18 cellular contexts compared by ENCODE assay signal in genomic region chr11:36157151-36157519, GRCh38.
DNase-seq lines count a peak whose midpoint lies in the region; ATAC-seq, FAIRE-seq and TF ChIP-seq lines count a peak whose summit lies in the region.
"Had no signal": no experiment of that assay in that cellular context is flagged by ENCODE, and none has a peak within 500 bp of the region (broad histone marks: within the 10 kb centered on the region; RNA-seq: fewer than 3 reads in every experiment).

No MANE protein-coding gene starts in this region.

- in situ Hi-C loops in HepG2 (cut with HindIII; ENCODE audit: extremely low pct_ligation_motif_present, low pct_unique_long_range_greater_than_20kb), result no loop called here

- 54% methylated on average over 2 of the region's 2 CpGs for WGBS in liver
- WGBS in HepG2 (ENCODE audit: low lambda C conversion rate), result 0% methylated on average over 2 of the region's 2 CpGs
- WGBS in esophagus squamous epithelium, 2 donors, result 24 to 59% methylated on average over 2 of the region's 2 CpGs

- H3K9ac ChIP-seq in liver (ENCODE audit: low read depth in 1 of 2, low read length in 2 of 2) (no peak overlapping the region), HepG2 (ENCODE audit: insufficient read depth, low read depth, low read length) (no peak overlapping the region)

- TF ChIP-seq CTCF in liver (IDR thresholded peaks at IDR 0.05; ENCODE audit: low read depth, low read length, missing input control), result no peak
- no peak for TF ChIP-seq CTCF in HepG2 (CRISPR knock-in tag; IDR thresholded peaks at IDR 0.05)
- TF ChIP-seq CTCF in esophagus squamous epithelium (IDR thresholded peaks at IDR 0.05), result no peak

- ATAC-seq in HepG2 (no peak), left ventricle myocardium superior (peak; percentile 66), HG03095 (IDR thresholded peaks at IDR 0.05; ENCODE audit: unreplicated experiment) (no peak)
- ATAC-seq: gastroesophageal sphincter had no signal

- no peaks in the 10 kb centered on the region for H4K20me1 ChIP-seq in HepG2 (ENCODE audit: insufficient read depth, low read length)

- CTCF ChIA-PET in HepG2 (lab: Yijun Ruan, JAX; ENCODE audit: low intra/inter-chr PET ratio, low total read pairs), result no interaction called here

- intact Hi-C loops in HepG2 (cut with micrococcal nuclease; ENCODE audit: unreplicated experiment) (no loop called here), left ventricle myocardium superior (cut with micrococcal nuclease) (no loop called here), esophagus squamous epithelium (cut with DNase I) (no loop called here)

- H3K9me3 ChIP-seq in liver (ENCODE audit: control insufficient read depth in 4 of 4, low read length in 3 of 4) (no peaks in the 10 kb centered on the region), HepG2 (ENCODE audit: low read length) (no peaks in the 10 kb centered on the region), esophagus squamous epithelium (no peaks in the 10 kb centered on the region)
- H3K9me3 ChIP-seq: gastroesophageal sphincter, tibial artery had no signal

- H3K27me3 ChIP-seq in liver (ENCODE audit: control insufficient read depth in 4 of 4, insufficient read depth in 4 of 4, low read length in 3 of 4) (no peaks in the 10 kb centered on the region), HepG2 (ENCODE audit: control insufficient read depth in 1 of 2, insufficient read depth in 2 of 2, low read length in 2 of 2) (0 out of 5 replicates have a peak, but pooled peaks cover 0 to 3% of the 10 kb centered on the region in 2 experiments), esophagus squamous epithelium (no peaks in the 10 kb centered on the region)
- H3K27me3 ChIP-seq: gastroesophageal sphincter, tibial artery had no signal

- H2AFZ ChIP-seq in HepG2 (ENCODE audit: low read length), result no peak overlapping the region

- H3K4me1 ChIP-seq in liver (ENCODE audit: control insufficient read depth in 4 of 4, insufficient read depth in 4 of 4, low read length in 3 of 4) (no peaks in the 10 kb centered on the region), HepG2 (ENCODE audit: insufficient read depth, low read length) (no peaks in the 10 kb centered on the region), esophagus squamous epithelium (peaks cover 0 to 24% (median 3%) of the 10 kb centered on the region in 3 donors)

- no peak for FAIRE-seq in HepG2 (lab: Jason Lieb, UNC)
- FAIRE-seq: A204.1 had no signal

- H3K27ac ChIP-seq in liver (ENCODE audit: low read depth in 1 of 2, low read length in 2 of 2) (peak overlapping the region; percentile 25 to 28), HepG2 (ENCODE audit: extremely low read length, insufficient read depth, low read length) (no peak overlapping the region), cingulate gyrus (ENCODE audit: low read depth, low read length) (peak overlapping the region; percentile 72), esophagus squamous epithelium (peak overlapping the region in 2 of 4 donors; percentile 0 to 53)
- H3K27ac ChIP-seq: tibial artery had no signal

- TF ChIP-seq RAD21 in liver (IDR thresholded peaks at IDR 0.05), result no peak
- TF ChIP-seq RAD21 in HepG2 (CRISPR knock-in tag; IDR thresholded peaks at IDR 0.05), result no peak

- no peaks in the 10 kb centered on the region for H3K79me2 ChIP-seq in HepG2 (ENCODE audit: insufficient read depth, low read length)

- DNase-seq in HepG2 (ENCODE audit: low spot score) (no peak), left ventricle myocardium superior (no peak), esophagus squamous epithelium (lab: John Stamatoyannopoulos, UW) (no peak), hepatic stellate cell (ENCODE audit: low spot score) (no peak), NCI-H345 (lab: John Stamatoyannopoulos, UW) (no peak)
- DNase-seq: activated CD4-positive, alpha-beta memory T cell treated with anti-CD3 and anti-CD28 coated beads for 36 hours; activated CD4-positive, CD25-positive, alpha-beta regulatory T cell; activated effector memory CD4-positive, alpha-beta T cell treated with Interleukin-2 at 50 U/mL for 16 hours; NCI-H526; RPMI8226; stimulated activated CD4-positive, alpha-beta T cell treated with anti-CD3 and anti-CD28 coated beads, Interleukin-4, amount 100 ng/mL, for 1 hour; stimulated activated naive CD4-positive, alpha-beta T cell; tibial artery had no signal

- no peak for TF ChIP-seq EP300 in HepG2 (IDR thresholded peaks at IDR 0.05; ENCODE audit: low read depth in 2 of 2, low read length in 2 of 2)
- no peak for TF ChIP-seq EP300 in HepG2 (CRISPR knock-in tag; IDR thresholded peaks at IDR 0.05; ENCODE audit: borderline replicate concordance)

- no peak for TF ChIP-seq POLR2A in HepG2 (IDR thresholded peaks at IDR 0.05; ENCODE audit: insufficient read depth in 1 of 2, low read depth in 2 of 2, low read length in 2 of 2)
- no peak for TF ChIP-seq POLR2A in esophagus squamous epithelium (IDR thresholded peaks at IDR 0.05)

- no peak overlapping the region for H3K4me2 ChIP-seq in HepG2 (ENCODE audit: low read depth, low read length)

- H3K4me3 ChIP-seq in liver (ENCODE audit: low read depth in 1 of 3, low read length in 3 of 3), result no peak overlapping the region
- H3K4me3 ChIP-seq in HepG2 (replicated peaks in 1 of 3; ENCODE audit: insufficient read depth in 1 of 3, low read depth in 2 of 3, low read length in 3 of 3), result no peak overlapping the region
- no peak overlapping the region for H3K4me3 ChIP-seq in esophagus squamous epithelium
- H3K4me3 ChIP-seq: gastroesophageal sphincter, tibial artery had no signal

- H3K36me3 ChIP-seq in liver (ENCODE audit: control insufficient read depth in 4 of 4, insufficient read depth in 3 of 4, low read depth in 1 of 4, low read length in 3 of 4) (no peaks in the 10 kb centered on the region), HepG2 (replicated peaks in 1 of 2; ENCODE audit: control insufficient read depth in 1 of 2, insufficient read depth in 2 of 2, low read length in 2 of 2) (no peaks in the 10 kb centered on the region), esophagus squamous epithelium (no peaks in the 10 kb centered on the region)
- H3K36me3 ChIP-seq: gastroesophageal sphincter, tibial artery had no signal

- POLR2A ChIA-PET in HepG2 (lab: Yijun Ruan, JAX), result no interaction called here

- BruUV-seq in HepG2 (replicated peaks; lab: Mats Ljungman, UMichigan), result no TSS peak

TF ChIP-seq in liver, 16 proteins besides CTCF, POLR2A, EP300 and RAD21 (continues in another document):
- TF ChIP-seq EGR1 (IDR thresholded peaks at IDR 0.05; ENCODE audit: low read depth in 2 of 2) (no peak), GABPA (IDR thresholded peaks at IDR 0.05 in 1 of 2, conservative IDR thresholded peaks at IDR 0.05 in 1 of 2) (no peak), RXRA (IDR thresholded peaks at IDR 0.05) (no peak), TAF1 (conservative IDR thresholded peaks at IDR 0.05) (no peak), HNF4G (IDR thresholded peaks at IDR 0.05) (no peak), ZBTB33 (IDR thresholded peaks at IDR 0.05) (no peak), FOXA2 (IDR thresholded peaks at IDR 0.05) (no peak), YY1 (IDR thresholded peaks at IDR 0.05) (no peak), SP1 (IDR thresholded peaks at IDR 0.05) (no peak), MAX (IDR thresholded peaks at IDR 0.05) (no peak), HNF4A (conservative IDR thresholded peaks at IDR 0.05) (no peak)

TF ChIP-seq in HepG2, 621 proteins besides CTCF, POLR2A, EP300 and RAD21:
- TF ChIP-seq ZNF3 (CRISPR knock-in tag; IDR thresholded peaks at IDR 0.05) (no peak), CBX5 (CRISPR knock-in tag; IDR thresholded peaks at IDR 0.05; ENCODE audit: borderline replicate concordance) (no peak), RBM39 (IDR thresholded peaks at IDR 0.05; ENCODE audit: low read depth, low read length, poor library complexity, severe bottlenecking) (no peak), ZNF350 (CRISPR knock-in tag; IDR thresholded peaks at IDR 0.05; ENCODE audit: borderline replicate concordance, low read depth) (no peak), USF2 (IDR thresholded peaks at IDR 0.05; ENCODE audit: low read depth, low read length) (no peak), USF2 (CRISPR knock-in tag; IDR thresholded peaks at IDR 0.05; ENCODE audit: borderline replicate concordance) (no peak), NFE2L2 (IDR thresholded peaks at IDR 0.05; ENCODE audit: low read length) (no peak), TEF (CRISPR knock-in tag; IDR thresholded peaks at IDR 0.05) (no peak), EZH2 (conservative IDR thresholded peaks at IDR 0.05; ENCODE audit: low read depth, low read length) (no peak), SIN3A (IDR thresholded peaks at IDR 0.05; ENCODE audit: borderline replicate concordance, low read depth, low read length) (no peak), NFKBIZ (CRISPR knock-in tag; IDR thresholded peaks at IDR 0.05) (no peak), SNRNP70 (IDR thresholded peaks at IDR 0.05; ENCODE audit: low read depth, low read length) (no peak)
